Comparison of ENCODE assay signal across 9 cellular contexts in the genomic region with DNA sequence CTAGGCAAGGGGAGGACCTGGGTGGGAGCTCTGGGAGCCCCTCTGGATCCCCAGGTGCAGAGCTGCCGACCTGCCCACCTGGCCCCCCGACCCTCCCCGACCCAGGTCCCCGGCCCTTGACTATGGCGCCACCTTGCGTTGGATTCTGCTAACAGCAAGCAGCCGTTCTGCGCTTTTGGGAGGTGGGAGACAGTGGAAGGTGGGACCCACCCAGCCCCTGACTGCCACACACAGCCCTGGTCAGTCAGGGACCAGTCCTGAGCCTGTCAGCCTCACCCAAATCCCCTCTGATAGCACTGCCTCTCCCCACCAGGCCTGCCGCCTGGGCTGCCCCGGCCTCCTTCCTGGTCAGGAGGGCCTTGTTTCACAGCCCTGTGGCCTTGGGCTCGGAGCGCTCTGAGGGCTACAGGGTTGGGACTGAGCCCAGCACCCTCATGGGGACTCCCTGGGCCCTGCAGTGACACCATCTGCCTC.
DNase-seq lines count a peak whose midpoint lies in the region; TF ChIP-seq lines count a peak whose summit lies in the region.
"Had no signal": no experiment of that assay in that cellular context is flagged by ENCODE, and none has a peak within 500 bp of the region (broad histone marks: within the 10 kb centered on the region; RNA-seq: fewer than 3 reads in every experiment).

No MANE protein-coding gene starts in this region.

- CTCF ChIA-PET in HEK293 (lab: Yijun Ruan, JAX): interaction anchor here (0.6 to 4.3 kb wide), 18 partner anchors 9 to 458 kb away, joined by 3 to 80 read pairs (median 4); no protein-coding TSS in a partner anchor

- H3K36me3 ChIP-seq in HEK293 (ENCODE audit: control insufficient read depth in 2 of 2, insufficient read depth in 1 of 2, low read length in 2 of 2) (no peaks in the 10 kb centered on the region), cardiac muscle cell (no peaks in the 10 kb centered on the region)

- POLR2A ChIA-PET in HEK293 (lab: Yijun Ruan, JAX): no interaction called here

- peak; percentile 91 for TF ChIP-seq CTCF in 22Rv1 (IDR thresholded peaks at IDR 0.05)
- TF ChIP-seq CTCF in HEK293 (tag by site-specific recombination; IDR thresholded peaks at IDR 0.05): peak; percentile 75
- TF ChIP-seq CTCF in cardiac muscle cell (IDR thresholded peaks at IDR 0.05; ENCODE audit: low read depth, low read length): peak; percentile 72

- H3K4me1 ChIP-seq in HEK293 (ENCODE audit: control insufficient read depth, insufficient read depth, low read length): no peaks in the 10 kb centered on the region
- peaks cover 5% of the 10 kb centered on the region for H3K4me1 ChIP-seq in cardiac muscle cell (ENCODE audit: low read depth)

- H3K27ac ChIP-seq in 22Rv1 (no peak overlapping the region), HEK293 (ENCODE audit: extremely low read depth, low read depth, low read length) (no peak overlapping the region), cardiac muscle cell (no peak overlapping the region)

- H3K9me3 ChIP-seq in HEK293 (ENCODE audit: control insufficient read depth, insufficient read depth, low read depth, low read length) (no peaks in the 10 kb centered on the region), cardiac muscle cell (ENCODE audit: low read depth) (no peaks in the 10 kb centered on the region)

- DNase-seq in activated T-cell treated with anti-CD3 and anti-CD28 coated beads for 48 hours (ENCODE audit: low read depth) (peak; percentile 17), cardiac muscle cell (ENCODE audit: low read depth in 1 of 2, low spot score in 1 of 2) (peak in 1 of 2 donors; percentile 45), NCI-H446 treated with DMSO at 0.1 percent for 48 hours (lab: John Stamatoyannopoulos, UW) (no peak), NCI-H2171 treated with DMSO at 0.1 percent for 48 hours (lab: John Stamatoyannopoulos, UW) (no peak), GM19240 (ENCODE audit: insufficient read length, low spot score) (no peak)
- peak; percentile 26 for DNase-seq in stimulated activated CD8-positive, alpha-beta memory T cell treated with anti-CD3 and anti-CD28 coated beads, Interleukin-15, amount 100 ng/mL, for 24 hours (ENCODE audit: low read depth)
- DNase-seq: naive B cell had no signal

- no peak overlapping the region for H3K4me3 ChIP-seq in HEK293 (ENCODE audit: low read depth, low read length)
- H3K4me3 ChIP-seq in cardiac muscle cell: no peak overlapping the region

- no peaks in the 10 kb centered on the region for H3K27me3 ChIP-seq in cardiac muscle cell

TF ChIP-seq in HEK293, 187 proteins besides CTCF, POLR2A, EP300 and RAD21:
- TF ChIP-seq, protein P1, sequence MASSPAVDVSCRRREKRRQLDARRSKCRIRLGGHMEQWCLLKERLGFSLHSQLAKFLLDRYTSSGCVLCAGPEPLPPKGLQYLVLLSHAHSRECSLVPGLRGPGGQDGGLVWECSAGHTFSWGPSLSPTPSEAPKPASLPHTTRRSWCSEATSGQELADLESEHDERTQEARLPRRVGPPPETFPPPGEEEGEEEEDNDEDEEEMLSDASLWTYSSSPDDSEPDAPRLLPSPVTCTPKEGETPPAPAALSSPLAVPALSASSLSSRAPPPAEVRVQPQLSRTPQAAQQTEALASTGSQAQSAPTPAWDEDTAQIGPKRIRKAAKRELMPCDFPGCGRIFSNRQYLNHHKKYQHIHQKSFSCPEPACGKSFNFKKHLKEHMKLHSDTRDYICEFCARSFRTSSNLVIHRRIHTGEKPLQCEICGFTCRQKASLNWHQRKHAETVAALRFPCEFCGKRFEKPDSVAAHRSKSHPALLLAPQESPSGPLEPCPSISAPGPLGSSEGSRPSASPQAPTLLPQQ (tag by site-specific recombination; IDR thresholded peaks at IDR 0.05): peak; percentile 95
- peak; percentile 96 for TF ChIP-seq ZFP69B (tag by site-specific recombination; IDR thresholded peaks at IDR 0.05)
- TF ChIP-seq ZNF654 (tag by site-specific recombination; IDR thresholded peaks at IDR 0.05; ENCODE audit: low read depth): peak; percentile 82
- no peak for TF ChIP-seq ZNF169 (tag by site-specific recombination; IDR thresholded peaks at IDR 0.05)
- no peak; the same call in 1 of the 2 replicates for TF ChIP-seq GLIS2 (tag by site-specific recombination; IDR thresholded peaks at IDR 0.05)
- TF ChIP-seq, protein P2, sequence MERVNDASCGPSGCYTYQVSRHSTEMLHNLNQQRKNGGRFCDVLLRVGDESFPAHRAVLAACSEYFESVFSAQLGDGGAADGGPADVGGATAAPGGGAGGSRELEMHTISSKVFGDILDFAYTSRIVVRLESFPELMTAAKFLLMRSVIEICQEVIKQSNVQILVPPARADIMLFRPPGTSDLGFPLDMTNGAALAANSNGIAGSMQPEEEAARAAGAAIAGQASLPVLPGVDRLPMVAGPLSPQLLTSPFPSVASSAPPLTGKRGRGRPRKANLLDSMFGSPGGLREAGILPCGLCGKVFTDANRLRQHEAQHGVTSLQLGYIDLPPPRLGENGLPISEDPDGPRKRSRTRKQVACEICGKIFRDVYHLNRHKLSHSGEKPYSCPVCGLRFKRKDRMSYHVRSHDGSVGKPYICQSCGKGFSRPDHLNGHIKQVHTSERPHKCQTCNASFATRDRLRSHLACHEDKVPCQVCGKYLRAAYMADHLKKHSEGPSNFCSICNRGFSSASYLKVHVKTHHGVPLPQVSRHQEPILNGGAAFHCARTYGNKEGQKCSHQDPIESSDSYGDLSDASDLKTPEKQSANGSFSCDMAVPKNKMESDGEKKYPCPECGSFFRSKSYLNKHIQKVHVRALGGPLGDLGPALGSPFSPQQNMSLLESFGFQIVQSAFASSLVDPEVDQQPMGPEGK (tag by site-specific recombination; IDR thresholded peaks at IDR 0.05): peak; percentile 77
- no peak for TF ChIP-seq GFI1B (tag by site-specific recombination; IDR thresholded peaks at IDR 0.05)
- TF ChIP-seq GLIS1 (tag by site-specific recombination; IDR thresholded peaks at IDR 0.05): 0 out of 2 replicates have a peak, but pooled peaks have one; percentile 13

Comparison
In these comparisons a context has a peak if more than half of its experiments do, and no peak if none do; other contexts are left out.
1. DNase-seq: peak in activated T-cell treated with anti-CD3 and anti-CD28 coated beads for 48 hours (single experiment) and stimulated activated CD8-positive, alpha-beta memory T cell treated with anti-CD3 and anti-CD28 coated beads, Interleukin-15, amount 100 ng/mL, for 24 hours (single experiment); none in NCI-H446 treated with DMSO at 0.1 percent for 48 hours (single experiment), NCI-H2171 treated with DMSO at 0.1 percent for 48 hours (single experiment) and GM19240 (single experiment).
2. Peak in every context shown above with its lines, with median percentiles within 50 percentile points of each other: CTCF ChIP-seq.